Comparison of ENCODE assay signal across 5 cellular contexts in the genomic region with DNA sequence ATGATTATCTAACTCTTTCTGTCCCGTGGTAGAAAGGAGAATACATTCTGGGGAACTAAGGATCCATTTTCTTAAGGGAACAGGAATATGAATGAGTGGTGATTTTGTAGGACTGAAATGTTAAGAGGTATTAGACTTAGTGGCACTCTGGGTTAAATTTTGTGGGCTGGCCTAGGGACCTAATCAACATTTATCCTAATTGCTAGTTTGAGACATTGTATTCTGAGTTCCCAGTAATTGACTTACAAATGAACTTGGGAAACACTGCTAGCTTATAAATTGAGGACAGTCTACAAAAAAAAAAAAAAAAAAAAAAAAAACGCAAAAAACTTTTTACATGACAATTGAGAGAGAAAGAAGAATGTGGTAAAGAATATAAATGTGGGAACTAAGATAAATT.
"Had no signal": no experiment of that assay in that cellular context is flagged by ENCODE, and none has a peak within 500 bp of the region (broad histone marks: within the 10 kb centered on the region; RNA-seq: fewer than 3 reads in every experiment).

No MANE protein-coding gene starts in this region.

- DNase-seq: GOT3, HCEC 1CT, IMR-90, KG1 had no signal

- H3K4me3 ChIP-seq: K562 had no signal

- ATAC-seq: K562 had no signal
